Comparison of ENCODE assay signal across 8 cellular contexts in the genomic region with DNA sequence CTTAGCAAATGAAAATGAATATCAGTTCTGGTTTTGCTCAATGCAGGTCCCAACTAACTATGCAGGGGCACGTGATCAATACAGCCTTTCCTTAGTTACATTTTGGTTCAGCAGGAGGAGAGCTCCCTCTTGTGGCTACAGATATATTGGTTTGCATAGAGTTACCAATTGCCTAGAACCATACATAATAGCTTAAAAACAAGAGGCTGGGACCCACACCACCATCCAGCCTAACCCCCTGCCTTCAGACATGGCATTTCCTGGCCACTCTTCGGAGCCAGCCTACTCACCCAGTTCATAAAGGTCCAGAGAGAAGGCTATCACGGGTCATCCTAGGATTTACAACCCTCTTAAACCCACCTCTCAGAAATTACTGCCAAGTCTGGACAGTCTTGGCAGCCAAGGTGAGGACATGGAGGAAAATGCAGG. TPM values are rescaled to one million over a fixed set of nuclear protein-coding genes. Genes with fewer than 3 reads are reported as not detected.
DNase-seq lines count a peak whose midpoint lies in the region; ATAC-seq and TF ChIP-seq lines count a peak whose summit lies in the region.

No MANE protein-coding gene starts in this region.

- intact Hi-C loops in mucosa of descending colon (cut with DNase I, micrococcal nuclease) (loop anchor here in 1 of 2 donors (10.0 kb wide), 1 partner anchor 169 kb away; no protein-coding TSS in a partner anchor), vagina (cut with DNase I) (loop anchor here (10.0 kb wide), 1 partner anchor 179 kb away; no protein-coding TSS in a partner anchor)

- no peak overlapping the region for H3K27ac ChIP-seq in vagina

- in situ Hi-C loops in G401 (cut with HindIII; ENCODE audit: low sequenced_read_pairs): no loop called here

- TF ChIP-seq CTCF in mucosa of descending colon (IDR thresholded peaks at IDR 0.05) (peak; percentile 71), vagina (IDR thresholded peaks at IDR 0.05) (peak; percentile 47 to 85 (median 74))

- no peak overlapping the region for H3K4me3 ChIP-seq in mucosa of descending colon
- no peak overlapping the region for H3K4me3 ChIP-seq in vagina

- H3K4me1 ChIP-seq in mucosa of descending colon (ENCODE audit: low read depth) (no peaks in the 10 kb centered on the region), vagina (peaks cover 7% of the 10 kb centered on the region)

- DNase-seq in G401 (ENCODE audit: low spot score) (peak; percentile 79), HK-2 (ENCODE audit: unreplicated experiment) (peak; percentile 44), NCI-H69 (lab: John Stamatoyannopoulos, UW) (peak; percentile 58), epidermal melanocyte (ENCODE audit: insufficient read length, low spot score) (peak; percentile 60), mucosa of descending colon (peak in 1 of 3 donors; percentile 84), vagina (ENCODE audit: extremely low spot score in 2 of 2) (no peak)
- DNase-seq in activated CD4-positive, alpha-beta T cell treated with anti-CD3 and anti-CD28 coated beads, Interleukin-2, amount 50 U/mL, for 1 hour: peak; percentile 21

- no peaks in the 10 kb centered on the region for H3K27me3 ChIP-seq in vagina

- H3K9me3 ChIP-seq in mucosa of descending colon (no peaks in the 10 kb centered on the region), vagina (no peaks in the 10 kb centered on the region)

- H3K36me3 ChIP-seq in mucosa of descending colon (ENCODE audit: low read depth): no peaks in the 10 kb centered on the region
- peaks cover 0 to 62% of the 10 kb centered on the region in 2 donors for H3K36me3 ChIP-seq in vagina

- peak; percentile 100 for ATAC-seq in GM21447 (IDR thresholded peaks at IDR 0.05; ENCODE audit: unreplicated experiment)
- peak; percentile 98 for ATAC-seq in mucosa of descending colon

- no peak for TF ChIP-seq POLR2A in vagina (IDR thresholded peaks at IDR 0.05)

RNA-seq across cellular contexts. Expression of a gene that starts 10.5 kb away (rescaled TPM):
- 8.5 and 10.7 TPM in 2 replicates for total RNA-seq in G401 (2014; rRNA removed; shearing (Covaris generic))
- total RNA-seq in mucosa of descending colon (10 to 100 TPM; 42.3 to 55.7 (median 42.6) TPM), vagina (18.2 TPM)

Comparison
In these comparisons a context has a peak if more than half of its experiments do, and no peak if none do; other contexts are left out.
1. DNase-seq: peak in G401 (single experiment), HK-2 (single experiment), NCI-H69 (single experiment), activated CD4-positive, alpha-beta T cell treated with anti-CD3 and anti-CD28 coated beads, Interleukin-2, amount 50 U/mL, for 1 hour (single experiment) and epidermal melanocyte (single experiment); none in vagina (0 of 2).